34 cellular contexts compared by ENCODE assay signal in the genomic region with DNA sequence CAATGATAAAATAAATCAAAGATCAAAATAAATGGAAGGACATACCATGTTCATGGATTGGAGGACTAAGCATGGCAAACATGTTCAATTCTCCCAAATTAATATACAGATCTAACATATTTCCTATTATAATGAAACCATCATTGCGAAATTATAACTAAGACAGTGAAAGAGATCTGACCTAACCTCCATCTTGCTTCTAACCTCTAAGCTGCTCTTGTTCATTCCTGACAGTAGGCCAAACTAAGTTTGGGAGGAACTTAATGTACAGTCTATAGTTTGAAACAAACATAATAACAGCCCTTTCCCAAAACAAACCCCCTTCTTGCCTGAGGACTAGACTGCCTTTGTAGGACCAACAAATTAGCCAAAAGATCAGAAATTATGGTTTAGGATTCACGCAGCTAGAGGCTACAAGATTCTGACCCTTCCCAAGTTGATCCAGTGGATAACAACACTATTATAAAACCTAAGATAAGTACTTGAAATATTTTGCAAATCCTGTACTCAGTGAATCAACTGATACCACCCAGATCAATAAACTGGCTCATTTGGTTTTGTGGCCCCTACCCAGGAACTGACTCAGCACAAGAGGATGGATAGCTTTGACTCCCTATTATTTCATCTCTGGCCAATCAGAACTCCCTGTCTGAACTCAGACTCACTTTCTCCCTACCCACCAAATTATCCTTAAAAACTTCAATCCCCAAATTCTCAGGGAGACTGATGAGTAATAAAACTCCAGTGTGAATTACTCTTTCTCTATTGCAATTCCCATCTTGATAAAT. TPM values are rescaled to one million over a fixed set of nuclear protein-coding genes. Genes with fewer than 3 reads are reported as not detected.
DNase-seq lines count a peak whose midpoint lies in the region; ATAC-seq and TF ChIP-seq lines count a peak whose summit lies in the region.
"Had no signal": no experiment of that assay in that cellular context is flagged by ENCODE, and none has a peak within 500 bp of the region (broad histone marks: within the 10 kb centered on the region; RNA-seq: fewer than 3 reads in every experiment).

No MANE protein-coding gene starts in this region.

- no peaks in the 10 kb centered on the region for H3K4me1 ChIP-seq in CD8-positive, alpha-beta T cell (ENCODE audit: insufficient read depth, low read length)
- H3K4me1 ChIP-seq: esophagus squamous epithelium, thyroid gland had no signal

- H3K36me3 ChIP-seq in neural cell (ENCODE audit: insufficient read depth, low read length): no peaks in the 10 kb centered on the region
- H3K36me3 ChIP-seq in CD8-positive, alpha-beta T cell (ENCODE audit: insufficient read depth, low read length): no peaks in the 10 kb centered on the region
- H3K36me3 ChIP-seq: esophagus squamous epithelium, stomach, thyroid gland had no signal

- TF ChIP-seq EP300 in neural cell (conservative IDR thresholded peaks at IDR 0.05; ENCODE audit: poor library complexity, severe bottlenecking): no peak

- peak overlapping the region; percentile 14 for H3K27ac Mint-ChIP-seq in activated naive CD4-positive, alpha-beta T cell treated with anti-CD3 and anti-CD28 coated beads for 36 hours
- H3K27ac Mint-ChIP-seq in CD8-positive, alpha-beta T cell: no peak overlapping the region
- H3K27ac Mint-ChIP-seq: activated B cell treated with CpG ODN at 0.5 μM for 24 hours, endodermal cell, GM23338, memory B cell had no signal

- no peak overlapping the region for H3K4me3 ChIP-seq in neural cell (ENCODE audit: low read length)
- H3K4me3 ChIP-seq in CD8-positive, alpha-beta T cell (ENCODE audit: low read depth, low read length): no peak overlapping the region
- H3K4me3 ChIP-seq: esophagus squamous epithelium, GM23338, PC-9, stomach, thyroid gland had no signal

- H3K4me1 Mint-ChIP-seq in activated naive CD4-positive, alpha-beta T cell treated with anti-CD3 and anti-CD28 coated beads for 36 hours (ENCODE audit: low read depth): peaks cover 2% of the 10 kb centered on the region
- H3K4me1 Mint-ChIP-seq in CD8-positive, alpha-beta T cell (ENCODE audit: low read depth): peaks cover 4% of the 10 kb centered on the region

- TF ChIP-seq RAD21 in neural cell (conservative IDR thresholded peaks at IDR 0.05): no peak

- no peak overlapping the region for H2AFZ ChIP-seq in neural cell (ENCODE audit: low read depth, low read length)
- H2AFZ ChIP-seq: GM23338, PC-9 had no signal

- no peak for ATAC-seq in CD8-positive, alpha-beta T cell
- ATAC-seq: GM23338, left colon had no signal

- H4K20me1 ChIP-seq in neural cell (ENCODE audit: insufficient read depth): no peaks in the 10 kb centered on the region

- H3F3A ChIP-seq in neural cell (ENCODE audit: insufficient read depth, low read length, poor library complexity, severe bottlenecking): peaks cover 4% of the 10 kb centered on the region

- DNase-seq in activated naive CD4-positive, alpha-beta T cell treated with anti-CD3 and anti-CD28 coated beads for 36 hours: no peak
- DNase-seq in activated naive CD4-positive, alpha-beta T cell treated with Interleukin-2 at 50 U/mL for 16 hours: no peak
- DNase-seq in G401 (ENCODE audit: low spot score): peak; percentile 1
- DNase-seq in amniotic epithelial cell (ENCODE audit: low read depth): peak; percentile 36
- DNase-seq in ureter (ENCODE audit: low spot score): no peak
- DNase-seq in CD8-positive, alpha-beta T cell: no peak
- DNase-seq in mesenteric fat pad (ENCODE audit: low spot score): no peak
- DNase-seq: activated B cell treated with CpG ODN at 0.5 μM for 24 hours; activated CD4-positive, alpha-beta T cell treated with anti-CD3 and anti-CD28 coated beads, Interleukin-2, amount 50 U/mL, for 48 hours; activated gamma-delta T cell; anterior cingulate cortex; CD4-positive, alpha-beta memory T cell; cortex of kidney; DMS153; endodermal cell; esophagus squamous epithelium; hippocampal formation; left colon; NCI-H2171; NCI-H524; NK-92 treated with Interleukin-12 subunit alpha and Interleukin-12 subunit beta, amount 100 ng/mL, for 24 hours; nucleus accumbens; PC-9; SHP77; stomach; thyroid gland had no signal

- POLR2A ChIA-PET in CD8-positive, alpha-beta T cell (lab: Charles Lee): interaction anchor here (0.6 kb wide), 1 partner anchor 193 kb away, joined by 3 read pairs; no protein-coding TSS in a partner anchor

- no peaks in the 10 kb centered on the region for H3K9me3 Mint-ChIP-seq in activated naive CD4-positive, alpha-beta T cell treated with anti-CD3 and anti-CD28 coated beads for 36 hours
- H3K9me3 Mint-ChIP-seq in CD8-positive, alpha-beta T cell: no peaks in the 10 kb centered on the region
- H3K9me3 Mint-ChIP-seq: activated B cell treated with CpG ODN at 0.5 μM for 24 hours, endodermal cell, memory B cell had no signal

- no peaks in the 10 kb centered on the region for H3K27me3 ChIP-seq in neural cell (ENCODE audit: insufficient read depth, low read depth, low read length)
- no peaks in the 10 kb centered on the region for H3K27me3 ChIP-seq in CD8-positive, alpha-beta T cell (ENCODE audit: insufficient read depth, low read length)
- H3K27me3 ChIP-seq: stomach, thyroid gland had no signal

- no peak overlapping the region for H3K9ac ChIP-seq in neural cell (ENCODE audit: low read length)

- intact Hi-C loops in activated naive CD4-positive, alpha-beta T cell treated with anti-CD3 and anti-CD28 coated beads for 36 hours (cut with micrococcal nuclease): no loop called here
- intact Hi-C loops in CD8-positive, alpha-beta T cell (cut with DNase I, micrococcal nuclease): no loop called here

- H3K9me3 ChIP-seq in neural cell (ENCODE audit: low read length): no peaks in the 10 kb centered on the region
- no peaks in the 10 kb centered on the region for H3K9me3 ChIP-seq in CD8-positive, alpha-beta T cell (ENCODE audit: low read length)
- H3K9me3 ChIP-seq: esophagus squamous epithelium, thyroid gland had no signal

- peaks cover under 1% of the 10 kb centered on the region for H3K36me3 Mint-ChIP-seq in activated naive CD4-positive, alpha-beta T cell treated with anti-CD3 and anti-CD28 coated beads for 36 hours (ENCODE audit: low read depth)
- no peaks in the 10 kb centered on the region for H3K36me3 Mint-ChIP-seq in CD8-positive, alpha-beta T cell
- H3K36me3 Mint-ChIP-seq: memory B cell had no signal

- no peaks in the 10 kb centered on the region for H3K27me3 Mint-ChIP-seq in activated naive CD4-positive, alpha-beta T cell treated with anti-CD3 and anti-CD28 coated beads for 36 hours (ENCODE audit: low read depth)
- no peaks in the 10 kb centered on the region for H3K27me3 Mint-ChIP-seq in CD8-positive, alpha-beta T cell (ENCODE audit: low read depth)
- H3K27me3 Mint-ChIP-seq: activated B cell treated with CpG ODN at 0.5 μM for 24 hours; CD4-positive, alpha-beta memory T cell; memory B cell had no signal

- H3K27ac ChIP-seq in neural cell (ENCODE audit: low read length): no peak overlapping the region
- H3K27ac ChIP-seq in CD8-positive, alpha-beta T cell (ENCODE audit: low read depth, low read length): no peak overlapping the region
- H3K27ac ChIP-seq: esophagus squamous epithelium, HL-60, PC-9, stomach, thyroid gland had no signal

- no peak for TF ChIP-seq CTCF in neural cell (IDR thresholded peaks at IDR 0.05; ENCODE audit: poor library complexity, severe bottlenecking)
- no peak for TF ChIP-seq CTCF in CD8-positive, alpha-beta T cell (IDR thresholded peaks at IDR 0.05)

- no peak overlapping the region for H3K4me2 ChIP-seq in neural cell (ENCODE audit: low read length)
- H3K4me2 ChIP-seq: GM23338, PC-9 had no signal

- H3K4me3 Mint-ChIP-seq in activated naive CD4-positive, alpha-beta T cell treated with anti-CD3 and anti-CD28 coated beads for 36 hours: no peak overlapping the region
- no peak overlapping the region for H3K4me3 Mint-ChIP-seq in CD8-positive, alpha-beta T cell
- H3K4me3 Mint-ChIP-seq: activated B cell treated with CpG ODN at 0.5 μM for 24 hours; CD4-positive, alpha-beta memory T cell; endodermal cell; GM23338; memory B cell had no signal

- CTCF ChIA-PET in activated naive CD4-positive, alpha-beta T cell treated with anti-CD3 and anti-CD28 coated beads for 36 hours (lab: Charles Lee): no interaction called here
- CTCF ChIA-PET in CD8-positive, alpha-beta T cell (lab: Charles Lee): no interaction called here

- no peaks in the 10 kb centered on the region for H3K9me2 ChIP-seq in neural cell (ENCODE audit: insufficient read depth, low read length)

- in situ Hi-C loops in G401 (cut with HindIII; ENCODE audit: low sequenced_read_pairs): no loop called here

- H3K79me2 ChIP-seq in neural cell (replicated peaks; ENCODE audit: insufficient read depth, low read length): no peaks in the 10 kb centered on the region

TF ChIP-seq in neural cell, 6 proteins besides CTCF, POLR2A, EP300 and RAD21:
- no peak for TF ChIP-seq EZH2 (IDR thresholded peaks at IDR 0.05; ENCODE audit: borderline replicate concordance, insufficient read depth, low read length, poor library complexity, severe bottlenecking)
- peak; percentile 4 for TF ChIP-seq POLR2AphosphoS5 (IDR thresholded peaks at IDR 0.05)
- TF ChIP-seq TAF1 (IDR thresholded peaks at IDR 0.05; ENCODE audit: low read depth): no peak
- TF ChIP-seq SMC3 (conservative IDR thresholded peaks at IDR 0.05; ENCODE audit: poor library complexity): no peak
TF ChIP-seq in neural cell: peak in this region for 1.

RNA-seq across cellular contexts. Expression of a gene that starts 41.7 kb away (rescaled TPM):
- total RNA-seq in activated naive CD4-positive, alpha-beta T cell treated with anti-CD3 and anti-CD28 coated beads for 36 hours: not detected
- total RNA-seq in G401 (2014; rRNA removed; shearing (Covaris generic)): 0.71 TPM in 1 of 2 replicates, not detected in the other
- polyA plus RNA-seq in neural cell: not detected in 2 replicates
- not detected in 2 replicates for polyA minus RNA-seq in neural cell
- total RNA-seq in ureter (not detected), mesenteric fat pad (not detected)
- total RNA-seq in CD8-positive, alpha-beta T cell: not detected
- total RNA-seq: A673; activated B cell treated with CpG ODN at 0.5 μM for 24 hours; cardiac septum; CD4-positive, alpha-beta memory T cell; endodermal cell; esophagus squamous epithelium; frontal cortex; GM23338; left colon; PC-9; pulmonary artery endothelial cell; thyroid gland had no signal
- polyA plus RNA-seq: CD4-positive, alpha-beta memory T cell; GM23338; stomach had no signal

Comparison
In these comparisons a context has a peak if more than half of its experiments do, and no peak if none do; other contexts are left out.
1. DNase-seq: peak in G401 (single experiment) and amniotic epithelial cell (single experiment); none in activated naive CD4-positive, alpha-beta T cell treated with anti-CD3 and anti-CD28 coated beads for 36 hours (single experiment), activated naive CD4-positive, alpha-beta T cell treated with Interleukin-2 at 50 U/mL for 16 hours (single experiment), ureter (single experiment), CD8-positive, alpha-beta T cell (0 of 7) and mesenteric fat pad (single experiment).